Comparison of ENCODE assay signal across 8 cellular contexts in the genomic region with DNA sequence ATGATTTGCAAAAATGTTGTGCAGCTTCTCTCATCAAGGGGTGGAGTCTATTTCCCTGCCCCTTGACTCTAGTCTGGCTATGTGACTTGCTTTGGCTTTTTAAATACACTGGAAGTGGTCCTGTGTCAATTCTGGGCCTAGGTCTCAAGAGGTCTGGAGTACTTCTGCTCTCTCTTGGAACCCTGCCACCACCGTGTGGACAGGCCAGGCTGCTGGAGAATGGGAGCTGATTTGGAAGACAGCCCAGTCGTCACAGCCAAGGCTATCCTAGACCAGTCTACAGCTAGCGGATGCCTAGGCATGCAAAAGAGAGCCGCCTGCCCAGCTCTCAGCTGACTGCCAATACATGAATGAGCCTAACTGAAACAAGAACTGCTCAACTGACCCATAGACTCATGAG. TPM values are rescaled to one million over a fixed set of nuclear protein-coding genes. Genes with fewer than 3 reads are reported as not detected.
A peak's percentile ranks its signal among the peaks of the same experiment; 100 is the strongest.
DNase-seq lines count a peak whose midpoint lies in the region; ATAC-seq and TF ChIP-seq lines count a peak whose summit lies in the region.

No MANE protein-coding gene starts in this region.

- H3K9me3 ChIP-seq in ovary = no peaks in the 10 kb centered on the region

- DNase-seq in DMS79 treated with DMSO at 0.1 percent for 48 hours (lab: John Stamatoyannopoulos, UW) = peak; percentile 85
- DNase-seq in RWPE1 (ENCODE audit: low spot score) = no peak
- peak; percentile 51 for DNase-seq in fibroblast of the conjunctiva (ENCODE audit: low read depth)
- peak; percentile 63 to 81 (median 74) for DNase-seq in ovary
- no peak for DNase-seq in UCSD-AML1 (lab: John Stamatoyannopoulos, UW; ENCODE audit: unreplicated experiment)
- no peak for DNase-seq in central memory CD4-positive, alpha-beta T cell

- no peak overlapping the region for H3K4me3 ChIP-seq in ovary

- intact Hi-C loops in ovary (cut with DNase I) = no loop called here

- no peaks in the 10 kb centered on the region for H3K36me3 ChIP-seq in ovary

- H3K4me1 ChIP-seq in ovary (ENCODE audit: insufficient read depth) = peaks cover 5% of the 10 kb centered on the region

- no peak for TF ChIP-seq EP300 in ovary (IDR thresholded peaks at IDR 0.05)

- WGBS in ovary, 3 donors = 22 to 53% (median 35%) methylated on average over 4 of the region's 4 CpGs

- ATAC-seq in HG03457 (IDR thresholded peaks at IDR 0.05; ENCODE audit: unreplicated experiment) (no peak), GM19035 (IDR thresholded peaks at IDR 0.05; ENCODE audit: unreplicated experiment) (no peak)

- CTCF ChIA-PET in RWPE1 (lab: Yijun Ruan, JAX) = interaction anchor here (0.5 to 1.4 kb wide), 4 partner anchors 57 to 463 kb away, joined by 3 to 8 read pairs (median 6); a partner anchor contains a TSS

- no peaks in the 10 kb centered on the region for H3K27me3 ChIP-seq in ovary

- no peak for TF ChIP-seq POLR2A in ovary (IDR thresholded peaks at IDR 0.05)

- peak overlapping the region; percentile 55 for H3K27ac ChIP-seq in RWPE1
- no peak overlapping the region for H3K27ac ChIP-seq in ovary

- POLR2A ChIA-PET in RWPE1 (lab: Yijun Ruan, JAX; ENCODE audit: low non-redundant PET) = no interaction called here

- TF ChIP-seq CTCF in RWPE1 (conservative IDR thresholded peaks at IDR 0.05; ENCODE audit: low read depth) (no peak), ovary (IDR thresholded peaks at IDR 0.05) (no peak)

RNA-seq across cellular contexts. Expression of a gene that starts 56.7 kb away (rescaled TPM):
- total RNA-seq in ovary = 10 to 100 TPM; 40.5 to 67.8 (median 50.3) TPM
- polyA plus RNA-seq in ovary = 10 to 100 TPM; 27.4 to 52.6 TPM

Comparison
In these comparisons a context has a peak if more than half of its experiments do, and no peak if none do; other contexts are left out.
1. DNase-seq: peak in DMS79 treated with DMSO at 0.1 percent for 48 hours (single experiment), fibroblast of the conjunctiva (single experiment) and ovary (5 of 5); none in RWPE1 (single experiment), UCSD-AML1 (single experiment) and central memory CD4-positive, alpha-beta T cell (single experiment).